8 cellular contexts compared by ENCODE assay signal in the genomic region with DNA sequence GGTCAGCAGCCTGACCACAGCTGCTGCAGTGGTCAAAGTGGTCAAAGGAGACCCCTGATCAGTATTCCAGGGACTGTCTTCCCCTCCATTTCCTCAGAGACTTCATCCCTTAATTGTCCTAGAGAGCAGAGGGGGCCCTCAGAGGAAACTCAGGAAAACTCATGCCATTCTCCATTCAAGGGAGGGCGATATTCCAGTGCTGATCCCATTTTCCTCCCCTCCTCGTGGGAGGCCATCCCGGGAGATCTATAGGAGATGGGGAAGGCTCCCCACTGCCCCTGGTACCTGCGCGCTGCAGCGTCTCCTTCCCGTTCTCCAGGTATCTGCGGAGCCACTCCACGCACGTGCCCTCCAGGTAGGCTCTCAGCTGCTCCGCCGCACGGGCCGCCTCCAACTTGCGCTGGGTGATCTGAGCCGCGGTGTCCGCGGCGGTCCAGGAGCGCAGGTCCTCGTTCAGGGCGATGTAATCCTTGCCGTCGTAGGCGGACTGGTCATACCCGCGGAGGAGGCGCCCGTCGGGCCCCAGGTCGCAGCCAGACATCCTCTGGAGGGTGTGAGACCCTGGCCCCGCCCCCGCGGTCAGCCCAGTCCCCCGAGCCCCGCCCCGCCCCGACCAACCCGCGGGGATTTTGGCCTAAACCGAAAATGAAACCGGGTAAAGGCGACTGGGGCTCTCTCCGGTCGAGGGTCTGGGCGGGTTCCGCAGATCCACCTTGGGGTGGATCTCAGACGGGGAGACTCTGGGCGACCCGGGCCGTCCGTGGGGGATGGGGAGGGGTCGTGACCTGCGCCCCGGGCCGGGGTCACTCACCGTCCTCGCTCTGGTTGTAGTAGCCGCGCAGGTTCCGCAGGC. TPM values are rescaled to one million over a fixed set of nuclear protein-coding genes. Genes with fewer than 3 reads are reported as not detected.
DNase-seq lines count a peak whose midpoint lies in the region; ATAC-seq and TF ChIP-seq lines count a peak whose summit lies in the region.

No MANE protein-coding gene starts in this region.

- peaks cover 6% of the 10 kb centered on the region; the same call in 1 of the 2 replicates for H3K27me3 ChIP-seq in HCT116 (ENCODE audit: insufficient read depth, low read length)
- H3K27me3 ChIP-seq in iPS-15b (ENCODE audit: control insufficient read depth, insufficient read depth, low read length): peaks cover 29% of the 10 kb centered on the region
- H3K27me3 ChIP-seq in smooth muscle cell (ENCODE audit: low read depth): peaks cover 3% of the 10 kb centered on the region

- H3K79me2 ChIP-seq in HCT116 (ENCODE audit: insufficient read depth, low read length): peaks cover 8% of the 10 kb centered on the region; the same call in 1 of the 2 replicates
- no peaks in the 10 kb centered on the region for H3K79me2 ChIP-seq in smooth muscle cell (ENCODE audit: low read depth)

- H3K9me3 ChIP-seq in HCT116 (ENCODE audit: control insufficient read depth in 1 of 2, insufficient read depth in 1 of 2, low read depth in 1 of 2, low read length in 2 of 2): no peaks in the 10 kb centered on the region
- no peaks in the 10 kb centered on the region for H3K9me3 ChIP-seq in iPS-15b (ENCODE audit: control insufficient read depth, insufficient read depth, low read length)
- H3K9me3 ChIP-seq in smooth muscle cell (replicated peaks; ENCODE audit: low read depth): no peaks in the 10 kb centered on the region

- H3K9ac ChIP-seq in HCT116 (ENCODE audit: low read length) (peak overlapping the region; percentile 85), iPS-15b (ENCODE audit: low read depth, low read length) (peak overlapping the region; percentile 24), smooth muscle cell (ENCODE audit: low read depth) (peak overlapping the region; percentile 90)

- ATAC-seq in HCT116: peak; percentile 67

- peak overlapping the region; percentile 97 for H3K4me2 ChIP-seq in HCT116 (ENCODE audit: low read length)
- H3K4me2 ChIP-seq in smooth muscle cell: peak overlapping the region; percentile 89

- CTCF ChIA-PET in HCT116 (lab: Charles Lee): no interaction called here

- H3F3A ChIP-seq in smooth muscle cell (ENCODE audit: low read depth): no peaks in the 10 kb centered on the region

- POLR2A ChIA-PET in HCT116 (lab: Charles Lee): no interaction called here

- intact Hi-C loops in HCT116 (cut with micrococcal nuclease): loop anchor here (5.0 kb wide), 1 partner anchor 96 kb away; no protein-coding TSS in a partner anchor

- H3K27ac ChIP-seq in HCT116 (ENCODE audit: low read depth, low read length) (peak overlapping the region; percentile 93), smooth muscle cell (ENCODE audit: low read depth) (peak overlapping the region; percentile 85)

- H4K20me1 ChIP-seq in HCT116 (ENCODE audit: insufficient read depth) (no peaks in the 10 kb centered on the region), smooth muscle cell (ENCODE audit: low read depth) (peaks cover 14% of the 10 kb centered on the region)

- TF ChIP-seq RAD21 in HCT116 (IDR thresholded peaks at IDR 0.05; ENCODE audit: low read depth): no peak

- H3K36me3 ChIP-seq in HCT116 (ENCODE audit: control insufficient read depth in 1 of 2, insufficient read depth in 2 of 2, low read length in 2 of 2): peaks cover 9 to 20% of the 10 kb centered on the region in 2 experiments
- peaks cover 15% of the 10 kb centered on the region for H3K36me3 ChIP-seq in iPS-15b (ENCODE audit: control insufficient read depth, insufficient read depth, low read length)
- no peaks in the 10 kb centered on the region for H3K36me3 ChIP-seq in smooth muscle cell (ENCODE audit: low read depth)

- TF ChIP-seq CTCF in HCT116 (IDR thresholded peaks at IDR 0.05 in 2 of 3, conservative IDR thresholded peaks at IDR 0.05 in 1 of 3; ENCODE audit: borderline replicate concordance in 1 of 3, insufficient read depth in 1 of 3, low read depth in 2 of 3, low read length in 2 of 3) (no peak), astrocyte of the cerebellum (IDR thresholded peaks at IDR 0.05; ENCODE audit: low read depth, low read length, missing control alignments) (no peak), smooth muscle cell (IDR thresholded peaks at IDR 0.05; ENCODE audit: borderline replicate concordance, insufficient read depth, poor library complexity, severe bottlenecking) (no peak)

- H2AFZ ChIP-seq in HCT116 (ENCODE audit: low read depth, low read length, poor library complexity, severe bottlenecking) (no peak overlapping the region), smooth muscle cell (ENCODE audit: low read depth) (peak overlapping the region; percentile 90)

- H3K4me1 ChIP-seq in HCT116 (ENCODE audit: control insufficient read depth in 1 of 2, insufficient read depth in 2 of 2, low read length in 2 of 2) (peaks cover 6 to 15% of the 10 kb centered on the region in 2 experiments; a peak in 2 of 4 replicates), iPS-15b (ENCODE audit: control insufficient read depth, insufficient read depth, low read length) (no peaks in the 10 kb centered on the region), smooth muscle cell (ENCODE audit: low read depth) (peaks cover 4% of the 10 kb centered on the region)

- no peak for TF ChIP-seq POLR2A in HCT116 (IDR thresholded peaks at IDR 0.05; ENCODE audit: borderline replicate concordance, extremely low read depth, insufficient read depth, insufficient read length)

- H3K4me3 ChIP-seq in HCT116 (replicated peaks in 1 of 2; ENCODE audit: low read depth in 1 of 2, low read length in 2 of 2) (peak overlapping the region; percentile 70 to 73), astrocyte of the cerebellum (ENCODE audit: low read depth, low read length) (peak overlapping the region; percentile 73), iPS-15b (ENCODE audit: low read depth, low read length) (peak overlapping the region; percentile 69), smooth muscle cell (peak overlapping the region; percentile 74)

- no TSS peak for BruUV-seq in HCT116 (replicated peaks; lab: Mats Ljungman, UMichigan)

- DNase-seq in EH (ENCODE audit: low read depth) (peak; percentile 73), HCT116 (ENCODE audit: low read depth, low spot score) (no peak), RPMI7951 (ENCODE audit: low read depth) (peak; percentile 74), astrocyte of the cerebellum (ENCODE audit: low read depth) (no peak), smooth muscle cell (lab: John Stamatoyannopoulos, UW; ENCODE audit: unreplicated experiment) (peak; percentile 25), NCI-H1048 (lab: John Stamatoyannopoulos, UW) (no peak), GM19240 (ENCODE audit: insufficient read length, low spot score) (no peak)

- no peaks in the 10 kb centered on the region for H3K9me2 ChIP-seq in HCT116 (ENCODE audit: insufficient read depth)

- WGBS in smooth muscle cell (ENCODE audit: low lambda C conversion rate): 25% methylated on average over 38 of the region's 62 CpGs

- in situ Hi-C loops in astrocyte of the cerebellum (cut with HindIII; ENCODE audit: low sequenced_read_pairs): no loop called here

- RAD21 ChIA-PET in HCT116 (lab: Charles Lee; ENCODE audit: low non-redundant PET in 1 of 2, low total read pairs in 2 of 2, uncharacterized antibody in 2 of 2, unreplicated experiment in 2 of 2): no interaction called here

TF ChIP-seq in HCT116, 20 proteins besides CTCF, POLR2A, EP300 and RAD21:
- TF ChIP-seq POLR2AphosphoS5 (IDR thresholded peaks at IDR 0.05; ENCODE audit: low read depth, low read length): no peak
- TF ChIP-seq, protein P1, sequence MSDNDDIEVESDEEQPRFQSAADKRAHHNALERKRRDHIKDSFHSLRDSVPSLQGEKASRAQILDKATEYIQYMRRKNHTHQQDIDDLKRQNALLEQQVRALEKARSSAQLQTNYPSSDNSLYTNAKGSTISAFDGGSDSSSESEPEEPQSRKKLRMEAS (IDR thresholded peaks at IDR 0.05): peak; percentile 8; the same call in 1 of the 2 replicates

RNA-seq across cellular contexts. Expression of a gene that starts 0.9 kb away (rescaled TPM):
- total RNA-seq in HCT116 (2021; ENCODE audit: unreplicated experiment): 333 TPM
- polyA plus RNA-seq in HCT116 (2012): 469 and 591 TPM in 2 replicates
- 1,008 and 1,072 TPM in 2 replicates for total RNA-seq in RPMI7951 (2014; rRNA removed; shearing (Covaris generic))
- total RNA-seq in smooth muscle cell: 209 and 256 TPM in 2 replicates
- polyA plus RNA-seq in smooth muscle cell: 387 and 404 TPM in 2 replicates

Comparison
In these comparisons a context has a peak if more than half of its experiments do, and no peak if none do; other contexts are left out.
1. DNase-seq: peak in EH (single experiment), RPMI7951 (single experiment) and smooth muscle cell (single experiment); none in HCT116 (single experiment), astrocyte of the cerebellum (single experiment), NCI-H1048 (single experiment) and GM19240 (single experiment).
2. H3K9ac ChIP-seq: peak in every context shown above with its lines; median percentile 90 in smooth muscle cell; 85 in HCT116; 24 in iPS-15b.
3. Peak in every context shown above with its lines, with median percentiles within 50 percentile points of each other: H3K4me3 ChIP-seq.